17 cellular contexts compared by ENCODE assay signal in the genomic region with DNA sequence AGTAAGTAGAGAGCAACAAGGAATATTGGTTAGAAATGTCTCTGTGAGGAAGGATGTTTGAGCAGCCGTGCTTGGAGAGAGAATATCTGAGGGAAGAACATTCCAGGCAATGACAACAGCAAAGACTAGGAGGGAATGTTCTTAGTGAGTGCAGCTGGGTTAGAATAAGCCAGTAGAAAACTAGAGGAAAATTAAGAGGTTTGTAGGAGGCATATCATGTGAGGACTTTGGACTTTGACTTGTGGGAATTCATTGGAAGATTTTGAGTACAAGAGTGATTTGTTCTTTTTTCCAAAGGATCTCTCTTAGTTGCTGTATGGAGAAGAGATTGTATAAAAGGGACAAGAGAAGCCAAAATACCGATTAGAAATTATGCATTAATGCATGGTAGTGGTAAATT. TPM values are rescaled to one million over a fixed set of nuclear protein-coding genes. Genes with fewer than 3 reads are reported as not detected.
"Had no signal": no experiment of that assay in that cellular context is flagged by ENCODE, and none has a peak within 500 bp of the region (broad histone marks: within the 10 kb centered on the region; RNA-seq: fewer than 3 reads in every experiment).

No MANE protein-coding gene starts in this region.

- H3K9me3 ChIP-seq: ascending aorta, neutrophil, right atrium auricular region, thyroid gland, uterus had no signal

- H3K9me3 Mint-ChIP-seq: activated naive CD8-positive, alpha-beta T cell treated with anti-CD3 and anti-CD28 coated beads, Interleukin-2, amount 50 U/mL, for 24 hours had no signal

- H3K4me3 Mint-ChIP-seq: activated CD8-positive, alpha-beta T cell treated with anti-CD3 and anti-CD28 coated beads, Interleukin-2, amount 10 ng/mL, durations not matched to agents 7 days and 5 days; activated naive CD8-positive, alpha-beta T cell treated with anti-CD3 and anti-CD28 coated beads, Interleukin-2, amount 50 U/mL, for 24 hours had no signal

- H3K27ac ChIP-seq: ascending aorta, neutrophil, right atrium auricular region, skin epidermis, thyroid gland, uterus, VCaP had no signal

- H3K4me1 ChIP-seq: ascending aorta, right atrium auricular region, thyroid gland, uterus had no signal

- FAIRE-seq: endometrium, islet of Langerhans had no signal

- H3K4me3 ChIP-seq: ascending aorta, right atrium auricular region, skin epidermis, thyroid gland, uterus had no signal

- H3K27ac Mint-ChIP-seq: activated CD8-positive, alpha-beta T cell treated with anti-CD3 and anti-CD28 coated beads, Interleukin-2, amount 10 ng/mL, durations not matched to agents 7 days and 5 days; activated naive CD8-positive, alpha-beta T cell treated with anti-CD3 and anti-CD28 coated beads, Interleukin-2, amount 50 U/mL, for 24 hours had no signal

- H3K27me3 Mint-ChIP-seq: activated naive CD8-positive, alpha-beta T cell treated with anti-CD3 and anti-CD28 coated beads, Interleukin-2, amount 50 U/mL, for 24 hours had no signal

- ATAC-seq: activated CD8-positive, alpha-beta T cell treated with anti-CD3 and anti-CD28 coated beads, Interleukin-2, amount 10 ng/mL, durations not matched to agents 7 days and 5 days; activated naive CD8-positive, alpha-beta T cell treated with anti-CD3 and anti-CD28 coated beads, Interleukin-2, amount 50 U/mL, for 24 hours; esophagus mucosa; left ventricle myocardium superior had no signal

- DNase-seq: activated CD4-positive, alpha-beta T cell treated with anti-CD3 and anti-CD28 coated beads for 4 hours; activated CD8-positive, alpha-beta memory T cell treated with anti-CD3 and anti-CD28 coated beads, Interleukin-2, amount 50 U/mL, for 48 hours; activated CD8-positive, alpha-beta T cell treated with anti-CD3 and anti-CD28 coated beads, Interleukin-2, amount 10 ng/mL, durations not matched to agents 7 days and 5 days; activated naive CD8-positive, alpha-beta T cell treated with anti-CD3 and anti-CD28 coated beads, Interleukin-2, amount 50 U/mL, for 24 hours; glutamatergic neuron; left ventricle myocardium superior; T1000; thyroid gland; uterus had no signal

- H3K27me3 ChIP-seq: ascending aorta, neutrophil, right atrium auricular region, thyroid gland, uterus had no signal

- H3K36me3 ChIP-seq: uterus had no signal

RNA-seq across cellular contexts. Expression of a gene that starts 59.5 kb away (rescaled TPM):
- total RNA-seq: activated CD8-positive, alpha-beta T cell treated with anti-CD3 and anti-CD28 coated beads, Interleukin-2, amount 10 ng/mL, durations not matched to agents 7 days and 5 days; esophagus mucosa; left ventricle myocardium superior; right atrium auricular region; thyroid gland had no signal
